8 cellular contexts compared by ENCODE assay signal in genomic region chr20:35699914-35700624, GRCh38. TPM values are rescaled to one million over a fixed set of nuclear protein-coding genes. Genes with fewer than 3 reads are reported as not detected.
DNase-seq lines count a peak whose midpoint lies in the region; ATAC-seq, FAIRE-seq and TF ChIP-seq lines count a peak whose summit lies in the region.

No MANE protein-coding gene starts in this region.

- H3K79me2 ChIP-seq in fibroblast of lung (ENCODE audit: control insufficient read depth, insufficient read depth, low read length): peaks cover 27% of the 10 kb centered on the region

- peak overlapping the region; percentile 89 for H3K4me2 ChIP-seq in fibroblast of lung (ENCODE audit: extremely low read depth, insufficient read depth, low read length)

- H3K36me3 ChIP-seq in fibroblast of lung (ENCODE audit: control insufficient read depth, insufficient read depth, low read length): peaks cover 8% of the 10 kb centered on the region
- peaks cover 11% of the 10 kb centered on the region for H3K36me3 ChIP-seq in rectal smooth muscle tissue (ENCODE audit: control insufficient read depth, insufficient read depth, low read length)

- H4K20me1 ChIP-seq in fibroblast of lung (ENCODE audit: control insufficient read depth, extremely low read depth, insufficient read depth, low read length): no peaks in the 10 kb centered on the region

- H3K27ac ChIP-seq in fibroblast of lung (ENCODE audit: insufficient read depth, low read length) (peak overlapping the region; percentile 98), rectal smooth muscle tissue (ENCODE audit: low read depth, low read length) (peak overlapping the region; percentile 90)

- H2AFZ ChIP-seq in fibroblast of lung (ENCODE audit: low read length): no peak overlapping the region

- TF ChIP-seq CTCF in GM12875 (IDR thresholded peaks at IDR 0.05; ENCODE audit: borderline replicate concordance, insufficient read depth, low read depth, low read length): no peak
- no peak for TF ChIP-seq CTCF in fibroblast of lung (conservative IDR thresholded peaks at IDR 0.05 in 1 of 2, IDR thresholded peaks at IDR 0.05 in 1 of 2; ENCODE audit: low read depth in 1 of 2, low read length in 2 of 2)

- ATAC-seq in SK-N-SH treated with all-trans-retinoic acid at 6 μM for 48 hours (peak; percentile 2), GM18867 (IDR thresholded peaks at IDR 0.05; ENCODE audit: unreplicated experiment) (no peak)

- no peak for DNase-seq in fibroblast of lung (ENCODE audit: low read depth in 2 of 2)
- DNase-seq in NCI-H128 (lab: John Stamatoyannopoulos, UW; ENCODE audit: unreplicated experiment): no peak
- DNase-seq in GM12892 (ENCODE audit: insufficient read length): no peak
- DNase-seq in NK-92 treated with Interleukin-12 subunit alpha and Interleukin-12 subunit beta, amount 100 ng/mL, for 24 hours (lab: John Stamatoyannopoulos, UW): no peak

- peak overlapping the region; percentile 70 for H3K4me3 ChIP-seq in GM12875 (ENCODE audit: low read depth, low read length)
- peak overlapping the region; percentile 94 to 100 (median 94) for H3K4me3 ChIP-seq in fibroblast of lung (replicated peaks in 1 of 4; ENCODE audit: control extremely low read depth in 1 of 4, insufficient read depth in 1 of 4, low read depth in 3 of 4, low read length in 4 of 4)
- H3K4me3 ChIP-seq in rectal smooth muscle tissue (ENCODE audit: low read length): peak overlapping the region; percentile 91

- H3K4me1 ChIP-seq in fibroblast of lung (ENCODE audit: control insufficient read depth, extremely low read depth, insufficient read depth, low read length) (peaks cover 14% of the 10 kb centered on the region), rectal smooth muscle tissue (ENCODE audit: control insufficient read depth, insufficient read depth, low read length) (peaks cover 11% of the 10 kb centered on the region)

- H3K9me3 ChIP-seq in fibroblast of lung (ENCODE audit: control insufficient read depth, insufficient read depth, low read depth, low read length): no peaks in the 10 kb centered on the region

- H3K9ac ChIP-seq in fibroblast of lung (ENCODE audit: insufficient read depth, low read length) (peak overlapping the region; percentile 98), rectal smooth muscle tissue (ENCODE audit: low read length) (peak overlapping the region; percentile 97)

- TF ChIP-seq POLR2A in GM12892 (IDR thresholded peaks at IDR 0.05; ENCODE audit: low read depth, low read length): no peak

- FAIRE-seq in GM12892 (lab: Jason Lieb, UNC): no peak

- H3K27me3 ChIP-seq in fibroblast of lung (ENCODE audit: control insufficient read depth, insufficient read depth, low read length) (no peaks in the 10 kb centered on the region), rectal smooth muscle tissue (ENCODE audit: control insufficient read depth, insufficient read depth, low read length) (no peaks in the 10 kb centered on the region)

TF ChIP-seq in SK-N-SH treated with all-trans-retinoic acid at 6 μM for 48 hours, 23 proteins besides CTCF, POLR2A, EP300 and RAD21:
- no peak for TF ChIP-seq ARNTL (CRISPR knock-in tag; IDR thresholded peaks at IDR 0.05; ENCODE audit: borderline replicate concordance, low read depth)
- no peak for TF ChIP-seq BACH2 (CRISPR knock-in tag; IDR thresholded peaks at IDR 0.05; ENCODE audit: borderline replicate concordance)

RNA-seq across cellular contexts. Expression of gene ROMO1, which starts 0.9 kb away (rescaled TPM):
- total RNA-seq in fibroblast of lung: 118 and 239 TPM in 2 replicates
- 205 and 222 TPM in 2 replicates for polyA plus RNA-seq in fibroblast of lung
- 314 and 442 TPM in 2 replicates for polyA plus RNA-seq in fibroblast of lung (2012)
- polyA minus RNA-seq in fibroblast of lung (ENCODE audit: low replicate concordance): 21.9 and 25.9 TPM in 2 replicates
- polyA plus RNA-seq in GM12892 (2012; ENCODE audit: missing spikeins): 80.8 TPM

RNA-seq across cellular contexts. Expression of gene NFS1, which starts 0.9 kb away (rescaled TPM):
- total RNA-seq in fibroblast of lung: 31.7 and 36.5 TPM in 2 replicates
- 34.7 and 37.7 TPM in 2 replicates for polyA plus RNA-seq in fibroblast of lung
- polyA plus RNA-seq in fibroblast of lung (2012): 22.8 and 29.9 TPM in 2 replicates
- polyA minus RNA-seq in fibroblast of lung (ENCODE audit: low replicate concordance): 23.9 and 33.3 TPM in 2 replicates
- 25.7 TPM for polyA plus RNA-seq in GM12892 (2012; ENCODE audit: missing spikeins)

RNA-seq across cellular contexts. Expression of gene CPNE1, which starts 35.4 kb away (rescaled TPM):
- total RNA-seq in fibroblast of lung: 88.8 and 101 TPM in 2 replicates
- polyA plus RNA-seq in fibroblast of lung: 128 and 146 TPM in 2 replicates
- 162 and 173 TPM in 2 replicates for polyA plus RNA-seq in fibroblast of lung (2012)
- polyA minus RNA-seq in fibroblast of lung (ENCODE audit: low replicate concordance): 232 and 304 TPM in 2 replicates
- 137 TPM for polyA plus RNA-seq in GM12892 (2012; ENCODE audit: missing spikeins)

RNA-seq across cellular contexts. Expression of gene RBM12, which starts 35.4 kb away (rescaled TPM):
- total RNA-seq in fibroblast of lung: 29.9 and 31.8 TPM in 2 replicates
- polyA plus RNA-seq in fibroblast of lung: 109 and 126 TPM in 2 replicates
- polyA plus RNA-seq in fibroblast of lung (2012): 49.7 and 52.6 TPM in 2 replicates
- polyA minus RNA-seq in fibroblast of lung (ENCODE audit: low replicate concordance): 51.6 and 109 TPM in 2 replicates
- 41.9 TPM for polyA plus RNA-seq in GM12892 (2012; ENCODE audit: missing spikeins)

RNA-seq across cellular contexts. Expression of gene RBM39, which starts 42.0 kb away (rescaled TPM):
- total RNA-seq in fibroblast of lung: 462 and 465 TPM in 2 replicates
- 43.1 and 57.7 TPM in 2 replicates for polyA plus RNA-seq in fibroblast of lung
- 113 and 118 TPM in 2 replicates for polyA plus RNA-seq in fibroblast of lung (2012)
- 30.1 and 48.9 TPM in 2 replicates for polyA minus RNA-seq in fibroblast of lung (ENCODE audit: low replicate concordance)
- polyA plus RNA-seq in GM12892 (2012; ENCODE audit: missing spikeins): 234 TPM
